2 cellular contexts compared by ENCODE assay signal in genomic region chr6:52433294-52433693, GRCh38.
TF ChIP-seq lines count a peak whose summit lies in the region.

No MANE protein-coding gene starts in this region.

TF ChIP-seq in SK-N-SH, 30 proteins besides CTCF, POLR2A, EP300 and RAD21:
- TF ChIP-seq CHD2 (IDR thresholded peaks at IDR 0.05; ENCODE audit: low read length, partially characterized antibody) = peak; percentile 19
- peak; percentile 97 for TF ChIP-seq GATA2 (CRISPR knock-in tag; IDR thresholded peaks at IDR 0.05)
TF ChIP-seq in SK-N-SH: peak in this region for 2; not testable (repeated sequence) for 28.

TF ChIP-seq in endothelial cell of umbilical vein, 7 proteins besides CTCF, POLR2A, EP300 and RAD21:
- peak; percentile 40 for TF ChIP-seq GATA2 (IDR thresholded peaks at IDR 0.05; ENCODE audit: insufficient read depth, insufficient read length, low read depth, low read length)
TF ChIP-seq in endothelial cell of umbilical vein: peak in this region for 1; not testable (repeated sequence) for 6.
